ENCODE assay signal across 13 cellular contexts in the genomic region with DNA sequence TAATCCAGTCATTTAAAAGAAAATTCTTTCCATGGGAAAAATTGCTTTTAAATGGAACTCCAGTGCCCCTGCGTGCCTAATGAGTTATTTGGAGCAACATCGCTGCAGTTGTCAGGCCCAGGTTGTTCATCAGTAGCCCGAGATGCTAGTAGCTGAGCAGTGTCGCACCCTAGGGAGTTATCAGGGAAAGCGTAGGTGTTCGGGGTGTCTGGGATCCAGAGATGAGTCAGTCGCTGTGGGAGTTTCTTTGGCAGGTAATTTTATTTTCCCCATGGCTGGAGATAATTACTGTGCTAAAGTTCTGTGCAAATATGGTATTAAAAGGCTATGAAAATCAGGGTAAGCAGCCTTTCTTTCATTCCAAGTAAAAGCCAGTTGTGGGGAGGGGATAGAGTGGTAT. TPM values are rescaled to one million over a fixed set of nuclear protein-coding genes. Genes with fewer than 3 reads are reported as not detected.
DNase-seq lines count a peak whose midpoint lies in the region; ATAC-seq, FAIRE-seq and TF ChIP-seq lines count a peak whose summit lies in the region.
"Had no signal": no experiment of that assay in that cellular context is flagged by ENCODE, and none has a peak within 500 bp of the region (broad histone marks: within the 10 kb centered on the region; RNA-seq: fewer than 3 reads in every experiment).

No MANE protein-coding gene starts in this region.

- peaks cover 0 to 5% of the 10 kb centered on the region in 2 experiments; a peak in 1 of 3 replicates for H3K36me3 ChIP-seq in HEK293 (ENCODE audit: control insufficient read depth in 2 of 2, insufficient read depth in 1 of 2, low read length in 2 of 2)
- H3K36me3 ChIP-seq in small intestine (ENCODE audit: control insufficient read depth in 2 of 2, insufficient read depth in 2 of 2, low read length in 2 of 2) = no peaks in the 10 kb centered on the region

- no peaks in the 10 kb centered on the region for H3K4me1 ChIP-seq in HEK293 (ENCODE audit: control insufficient read depth, insufficient read depth, low read length)
- H3K4me1 ChIP-seq in small intestine (ENCODE audit: control insufficient read depth in 2 of 2, insufficient read depth in 1 of 2, low read depth in 1 of 2, low read length in 1 of 2) = no peaks in the 10 kb centered on the region

- ATAC-seq in HG03571 (IDR thresholded peaks at IDR 0.05; ENCODE audit: unreplicated experiment) = peak; percentile 90

- no peaks in the 10 kb centered on the region for H3K9me3 ChIP-seq in HEK293 (ENCODE audit: control insufficient read depth, insufficient read depth, low read depth, low read length)
- no peaks in the 10 kb centered on the region for H3K9me3 ChIP-seq in small intestine (ENCODE audit: control insufficient read depth, low read depth)
- H3K9me3 ChIP-seq: heart right ventricle had no signal

- TF ChIP-seq CTCF in HEK293 (tag by site-specific recombination; IDR thresholded peaks at IDR 0.05) = no peak

- POLR2A ChIA-PET in HEK293 (lab: Yijun Ruan, JAX) = no interaction called here

- H3K4me3 ChIP-seq in HEK293 (ENCODE audit: low read depth, low read length) (no peak overlapping the region), small intestine (ENCODE audit: low read depth in 1 of 2, low read length in 2 of 2) (no peak overlapping the region)
- H3K4me3 ChIP-seq: heart right ventricle had no signal

- no peaks in the 10 kb centered on the region for H3K27me3 ChIP-seq in small intestine (ENCODE audit: control insufficient read depth in 2 of 2, insufficient read depth in 2 of 2, low read length in 2 of 2)
- H3K27me3 ChIP-seq: heart right ventricle had no signal

- DNase-seq in NCI-H1417 (lab: John Stamatoyannopoulos, UW) (peak in 2 of 3 experiments; percentile 40 to 76), NCI-H1417 treated with DMSO at 0.1 percent for 48 hours (lab: John Stamatoyannopoulos, UW) (no peak), small intestine (peak; percentile 22), KG1 (lab: John Stamatoyannopoulos, UW) (no peak), NCI-H1436 (lab: John Stamatoyannopoulos, UW) (no peak), NAMALWA (ENCODE audit: low spot score) (no peak)
- DNase-seq: DMS153; effector CD4-positive, alpha-beta T cell; mesenchymal stem cell had no signal

- H3K27ac ChIP-seq in HEK293 (ENCODE audit: extremely low read depth, low read depth, low read length) = no peak overlapping the region
- H3K27ac ChIP-seq in small intestine (ENCODE audit: low read depth in 1 of 2, low read length in 1 of 2) = no peak overlapping the region
- H3K27ac ChIP-seq: 22Rv1 had no signal

- CTCF ChIA-PET in HEK293 (lab: Yijun Ruan, JAX) = interaction anchor here (1.0 kb wide), 1 partner anchor 9 kb away, joined by 3 read pairs; no protein-coding TSS in a partner anchor

- WGBS in small intestine, 3 donors = 52 to 72% (median 64%) methylated on average over 7 of the region's 7 CpGs

- FAIRE-seq in small intestine (lab: Jason Lieb, UNC) = no peak

TF ChIP-seq in HEK293, 187 proteins besides CTCF, POLR2A, EP300 and RAD21:
- TF ChIP-seq SP7 (tag by site-specific recombination; IDR thresholded peaks at IDR 0.05) (0 out of 2 replicates have a peak, but pooled peaks have one; percentile 38), ZFP69B (tag by site-specific recombination; IDR thresholded peaks at IDR 0.05) (no peak), ZFHX2 (tag by site-specific recombination; conservative IDR thresholded peaks at IDR 0.05) (peak; percentile 63), OSR2 (tag by site-specific recombination; IDR thresholded peaks at IDR 0.05) (peak; percentile 67; the same call in 1 of the 2 replicates), HOXD13 (CRISPR knock-in tag; IDR thresholded peaks at IDR 0.05; ENCODE audit: borderline replicate concordance) (no peak), EGR2 (tag by site-specific recombination; IDR thresholded peaks at IDR 0.05; ENCODE audit: low read depth) (peak; percentile 18; the same call in 1 of the 2 replicates)

RNA-seq across cellular contexts. Expression of gene ANXA3, which starts 49.4 kb away (rescaled TPM):
- polyA plus RNA-seq in small intestine = 10 to 100 TPM; 17.5 to 64.6 (median 41.9) TPM

Comparison
In these comparisons a context has a peak if more than half of its experiments do, and no peak if none do; other contexts are left out.
1. DNase-seq: peak in NCI-H1417 (2 of 3) and small intestine (single experiment); none in NCI-H1417 treated with DMSO at 0.1 percent for 48 hours (single experiment), KG1 (single experiment), NCI-H1436 (single experiment) and NAMALWA (single experiment).